ENCODE assay signal across 34 cellular contexts in the genomic region with DNA sequence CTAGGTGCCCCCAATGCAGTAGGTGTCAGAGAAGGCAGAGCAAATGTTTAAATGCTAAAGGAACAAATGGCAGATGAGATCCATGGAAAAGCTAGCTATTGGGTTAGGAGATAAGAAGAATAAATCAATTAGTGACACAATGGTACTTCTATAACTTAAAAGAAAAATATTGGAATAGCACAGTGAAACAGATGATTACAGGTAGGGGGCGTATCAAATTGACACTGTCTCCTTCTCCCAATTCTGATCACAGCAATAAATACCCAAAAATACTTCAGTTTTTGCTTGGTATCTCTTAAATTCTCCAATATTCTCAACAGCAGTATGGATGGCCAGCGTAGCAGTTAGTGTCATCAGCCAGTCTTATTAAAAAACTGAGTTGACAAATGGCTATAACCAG. TPM values are rescaled to one million over a fixed set of nuclear protein-coding genes. Genes with fewer than 3 reads are reported as not detected.
DNase-seq lines count a peak whose midpoint lies in the region; ATAC-seq and TF ChIP-seq lines count a peak whose summit lies in the region.
"Had no signal": no experiment of that assay in that cellular context is flagged by ENCODE, and none has a peak within 500 bp of the region (broad histone marks: within the 10 kb centered on the region; RNA-seq: fewer than 3 reads in every experiment).

No MANE protein-coding gene starts in this region.

- H3K27me3 ChIP-seq in adrenal gland = no peaks in the 10 kb centered on the region
- H3K27me3 ChIP-seq: pancreas, SJSA1 had no signal

- H3K4me1 ChIP-seq in adrenal gland (replicated peaks in 1 of 2) = peaks cover 5 to 17% of the 10 kb centered on the region in 2 donors

- no peak overlapping the region for H3K4me3 Mint-ChIP-seq in HFFc6
- no peak overlapping the region for H3K4me3 Mint-ChIP-seq in T-helper 17 cell
- peak overlapping the region; percentile 17 for H3K4me3 Mint-ChIP-seq in neural crest cell
- H3K4me3 Mint-ChIP-seq: activated CD4-positive, alpha-beta memory T cell treated with anti-CD3 and anti-CD28 coated beads, Interleukin-2, amount 10 ng/mL, durations not matched to agents 7 days and 5 days; activated naive CD4-positive, alpha-beta T cell treated with anti-CD3 and anti-CD28 coated beads, Interleukin-2, amount 50 U/mL, for 24 hours; nephron progenitor cell; stimulated activated memory B cell treated with anti-CD40 and anti-IgM and Interleukin-4, amounts not matched to agents 10 μg/mL and 1 μg/mL and 100 μg/mL, for 72 hours; T-cell had no signal

- WGBS in adrenal gland, 4 donors = 89 to 91% (median 91%) methylated on average over 2 of the region's 2 CpGs

- H3K9me3 ChIP-seq in T-helper 17 cell (ENCODE audit: control insufficient read depth, low read length, poor library complexity, severe bottlenecking) (no peaks in the 10 kb centered on the region), adrenal gland (replicated peaks in 1 of 3) (peaks cover 0 to 4% (median 0%) of the 10 kb centered on the region in 3 donors)
- H3K9me3 ChIP-seq: HAP-1, pancreas, SJSA1 had no signal

- intact Hi-C loops in adrenal gland (cut with DNase I) = no loop called here

- no peak for ATAC-seq in T-helper 17 cell
- ATAC-seq in HG03354 (IDR thresholded peaks at IDR 0.05; ENCODE audit: poor library complexity, severe bottlenecking, unreplicated experiment) = no peak
- ATAC-seq: left colon; pancreas; stimulated activated memory B cell treated with anti-CD40 and anti-IgM and Interleukin-4, amounts not matched to agents 10 μg/mL and 1 μg/mL and 100 μg/mL, for 72 hours; T-cell had no signal

- no peak overlapping the region for H3K27ac Mint-ChIP-seq in HFFc6
- peak overlapping the region; percentile 9 for H3K27ac Mint-ChIP-seq in T-helper 17 cell
- no peak overlapping the region for H3K27ac Mint-ChIP-seq in neural crest cell (ENCODE audit: unreplicated experiment)
- H3K27ac Mint-ChIP-seq: activated CD4-positive, alpha-beta memory T cell treated with anti-CD3 and anti-CD28 coated beads, Interleukin-2, amount 10 ng/mL, durations not matched to agents 7 days and 5 days; activated naive CD4-positive, alpha-beta T cell treated with anti-CD3 and anti-CD28 coated beads, Interleukin-2, amount 50 U/mL, for 24 hours; activated T-helper 2 cell treated with anti-CD3 and anti-CD28 coated beads, Interferon-gamma antibody, Interleukin-2, Interleukin-4, amounts not matched to agents 10 μg/mL and 5 μg/mL and 100 μg/mL, durations not matched to agents 14 hours and 24 hours and 36 hours; nephron progenitor cell; stimulated activated memory B cell treated with anti-CD40 and anti-IgM and Interleukin-4, amounts not matched to agents 10 μg/mL and 1 μg/mL and 100 μg/mL, for 72 hours; T-cell had no signal

- DNase-seq in ELR (ENCODE audit: low read depth) (peak; percentile 6), HFFc6 (no peak), T-helper 17 cell (no peak), neural crest cell (ENCODE audit: low read depth, low spot score) (no peak), adrenal gland (no peak), cerebellar nuclear complex (lab: John Stamatoyannopoulos, UW) (no peak), UCSD-AML1 (lab: John Stamatoyannopoulos, UW; ENCODE audit: unreplicated experiment) (no peak)
- DNase-seq: activated CD4-positive, alpha-beta memory T cell treated with anti-CD3 and anti-CD28 coated beads, Interleukin-2, amount 10 ng/mL, durations not matched to agents 7 days and 5 days; activated CD4-positive, CD25-positive, alpha-beta regulatory T cell treated with anti-CD3 and anti-CD28 coated beads, Interleukin-2, amount 50 U/mL, for 72 hours; amygdala; C1 segment of cervical spinal cord; COR-L47; effector memory CD4-positive, alpha-beta T cell; erythroblast; GDM1; glutamatergic neuron; left colon; NCI-H1417 treated with DMSO at 0.1 percent for 48 hours; NCI-H2081; NCI-H226; nephron progenitor cell; pancreas; stimulated activated CD4-positive, alpha-beta T cell treated with anti-CD3 and anti-CD28 coated beads, Interleukin-15, amount 100 ng/mL, for 24 hours; substantia nigra; T-cell; trophoblast cell had no signal

- TF ChIP-seq CTCF in HFFc6 (IDR thresholded peaks at IDR 0.05) (peak; percentile 59), neural crest cell (conservative IDR thresholded peaks at IDR 0.05) (no peak), adrenal gland (IDR thresholded peaks at IDR 0.05) (peak in 1 of 6 experiments; percentile 11)

- H3K4me1 Mint-ChIP-seq in HFFc6 (ENCODE audit: low read depth) (no peaks in the 10 kb centered on the region), T-helper 17 cell (peaks cover 7% of the 10 kb centered on the region), neural crest cell (no peaks in the 10 kb centered on the region)
- H3K4me1 Mint-ChIP-seq: nephron progenitor cell; stimulated activated memory B cell treated with anti-CD40 and anti-IgM and Interleukin-4, amounts not matched to agents 10 μg/mL and 1 μg/mL and 100 μg/mL, for 72 hours had no signal

- H3K27me3 Mint-ChIP-seq in HFFc6 (ENCODE audit: insufficient read depth) (no peaks in the 10 kb centered on the region), T-helper 17 cell (no peaks in the 10 kb centered on the region), neural crest cell (ENCODE audit: low read depth) (no peaks in the 10 kb centered on the region)
- H3K27me3 Mint-ChIP-seq: activated CD4-positive, alpha-beta memory T cell treated with anti-CD3 and anti-CD28 coated beads, Interleukin-2, amount 10 ng/mL, durations not matched to agents 7 days and 5 days; activated naive CD4-positive, alpha-beta T cell treated with anti-CD3 and anti-CD28 coated beads, Interleukin-2, amount 50 U/mL, for 24 hours; stimulated activated memory B cell treated with anti-CD40 and anti-IgM and Interleukin-4, amounts not matched to agents 10 μg/mL and 1 μg/mL and 100 μg/mL, for 72 hours; T-cell had no signal

- peaks cover 10% of the 10 kb centered on the region; the same call in 1 of the 2 replicates for H3K36me3 Mint-ChIP-seq in HFFc6 (ENCODE audit: low read depth)
- H3K36me3 Mint-ChIP-seq in T-helper 17 cell (ENCODE audit: low read depth) = peaks cover 6% of the 10 kb centered on the region
- H3K36me3 Mint-ChIP-seq in neural crest cell (ENCODE audit: low read depth) = peaks cover 13% of the 10 kb centered on the region

- H3K27ac ChIP-seq in adrenal gland = no peak overlapping the region
- H3K27ac ChIP-seq: coronary artery, HL-60, pancreas, SJSA1 had no signal

- H3K9me3 Mint-ChIP-seq in HFFc6 = no peaks in the 10 kb centered on the region
- no peaks in the 10 kb centered on the region for H3K9me3 Mint-ChIP-seq in neural crest cell
- H3K9me3 Mint-ChIP-seq: activated CD4-positive, alpha-beta memory T cell treated with anti-CD3 and anti-CD28 coated beads, Interleukin-2, amount 10 ng/mL, durations not matched to agents 7 days and 5 days; activated naive CD4-positive, alpha-beta T cell treated with anti-CD3 and anti-CD28 coated beads, Interleukin-2, amount 50 U/mL, for 24 hours; activated T-helper 2 cell treated with anti-CD3 and anti-CD28 coated beads, Interferon-gamma antibody, Interleukin-2, Interleukin-4, amounts not matched to agents 10 μg/mL and 5 μg/mL and 100 μg/mL, durations not matched to agents 14 hours and 24 hours and 36 hours; nephron progenitor cell; stimulated activated memory B cell treated with anti-CD40 and anti-IgM and Interleukin-4, amounts not matched to agents 10 μg/mL and 1 μg/mL and 100 μg/mL, for 72 hours; T-cell had no signal

- H3K36me3 ChIP-seq in adrenal gland (replicated peaks in 1 of 2) = peaks cover 0 to 56% of the 10 kb centered on the region in 2 donors

- no peak overlapping the region for H3K4me3 ChIP-seq in adrenal gland
- H3K4me3 ChIP-seq: coronary artery, HAP-1, pancreas, SJSA1 had no signal

- no peak for TF ChIP-seq POLR2A in adrenal gland (IDR thresholded peaks at IDR 0.05)

RNA-seq across cellular contexts. Expression of gene FRA10AC1, which starts 5.2 kb away (rescaled TPM):
- 10 to 100 TPM in 2 of 6 experiments, 1 to 10 TPM in 4; 8.3 to 10.7 (median 9.2) TPM for total RNA-seq in HFFc6 (2021; fragmentation: NEBNext Ultra II Directional; extraction: Animal tissue kit (Norgen Biotek cat#: 25700))
- total RNA-seq in T-helper 17 cell = 10 to 100 TPM; 13.9 to 17.5 TPM
- total RNA-seq in neural crest cell = 12.5 and 14.2 TPM in 2 replicates
- 10 to 100 TPM in 6 of 8 donors, 1 to 10 TPM in 2; 3.3 to 73.4 (median 12.2) TPM for total RNA-seq in adrenal gland
- 10 to 100 TPM; 13.6 to 27.0 (median 13.6) TPM for polyA plus RNA-seq in adrenal gland
